ENCODE assay signal across 20 cellular contexts in the genomic region with DNA sequence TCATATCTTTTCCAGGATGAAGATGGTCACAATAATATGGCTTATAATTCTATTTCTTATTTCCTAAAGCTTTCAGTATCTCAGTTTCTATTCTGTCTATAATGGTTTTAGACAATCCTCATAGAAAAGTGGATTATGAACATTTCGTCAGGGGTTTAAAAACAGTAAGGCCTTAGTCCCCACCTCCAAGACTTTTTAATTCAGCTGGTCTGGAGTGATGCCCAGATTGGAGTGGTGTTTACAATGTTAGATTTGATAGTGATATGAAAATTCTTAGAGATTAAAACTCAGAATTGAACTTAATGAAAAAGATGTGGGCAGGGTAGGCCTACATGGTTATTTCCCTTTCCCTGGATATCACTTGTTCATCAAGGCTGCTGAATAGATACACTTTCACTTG.
DNase-seq lines count a peak whose midpoint lies in the region; ATAC-seq and TF ChIP-seq lines count a peak whose summit lies in the region.
"Had no signal": no experiment of that assay in that cellular context is flagged by ENCODE, and none has a peak within 500 bp of the region (broad histone marks: within the 10 kb centered on the region; RNA-seq: fewer than 3 reads in every experiment).

No MANE protein-coding gene starts in this region.

- no peak for ATAC-seq in GM19395 (IDR thresholded peaks at IDR 0.05; ENCODE audit: unreplicated experiment)
- ATAC-seq: CD8-positive, alpha-beta T cell; GM12878 had no signal

- DNase-seq in A673 (ENCODE audit: low spot score) (peak; percentile 65), astrocyte of the hippocampus (ENCODE audit: low read depth, low spot score) (peak; percentile 16), retinal pigment epithelial cell (ENCODE audit: low read depth) (peak; percentile 73), SKM-1 treated with dmso at 0.1 percent for 144 hours (lab: John Stamatoyannopoulos, UW; ENCODE audit: unreplicated experiment) (no peak)
- DNase-seq: 8988T; AML-193; Caco-2; Calu3; CD4-positive, alpha-beta T cell; CD8-positive, alpha-beta T cell; DMS153; DMS53; DMS79; DND-41; EL; GDM1 had no signal

- no peaks in the 10 kb centered on the region for H3K36me3 ChIP-seq in A673 (ENCODE audit: insufficient read depth, low read length, poor library complexity, severe bottlenecking)
- H3K36me3 ChIP-seq: BLaER1 treated with 17β-estradiol and CSF1 and Interleukin-3, amounts not matched to agents 10 nM and 100 nM had no signal

- BruUV-seq in A673 (replicated peaks; lab: Mats Ljungman, UMichigan), result no TSS peak

- no peak overlapping the region for H3K4me3 ChIP-seq in A673 (ENCODE audit: low read depth, low read length, poor library complexity, severe bottlenecking)
- no peak overlapping the region for H3K4me3 ChIP-seq in retinal pigment epithelial cell (ENCODE audit: low read length)
- H3K4me3 ChIP-seq: BLaER1 treated with 17β-estradiol and CSF1 and Interleukin-3, amounts not matched to agents 10 nM and 100 nM; GM12878 had no signal

- POLR2A ChIA-PET in A673 (lab: Charles Lee; ENCODE audit: low non-redundant PET), result no interaction called here

- intact Hi-C loops in A673 (cut with micrococcal nuclease; ENCODE audit: unreplicated experiment), result no loop called here

- peaks cover 27% of the 10 kb centered on the region for H3K4me1 ChIP-seq in A673 (ENCODE audit: insufficient read depth, low read length, poor library complexity, severe bottlenecking)
- H3K4me1 ChIP-seq: Caco-2 had no signal

- no peaks in the 10 kb centered on the region for H3K27me3 ChIP-seq in A673 (replicated peaks; ENCODE audit: insufficient read depth, low read depth, low read length, poor library complexity)
- H3K27me3 ChIP-seq: BLaER1 treated with 17β-estradiol and CSF1 and Interleukin-3, amounts not matched to agents 10 nM and 100 nM had no signal

- CTCF ChIA-PET in A673 (lab: Charles Lee), result no interaction called here

- TF ChIP-seq CTCF in A673 (conservative IDR thresholded peaks at IDR 0.05; ENCODE audit: low read depth, low read length) (no peak), retinal pigment epithelial cell (conservative IDR thresholded peaks at IDR 0.05; ENCODE audit: low read depth, low read length) (no peak)

- H3K9me3 ChIP-seq in A673 (ENCODE audit: low read depth, low read length, poor library complexity, severe bottlenecking), result no peaks in the 10 kb centered on the region
- H3K9me3 ChIP-seq: BLaER1 treated with 17β-estradiol and CSF1 and Interleukin-3, amounts not matched to agents 10 nM and 100 nM; Caco-2 had no signal

- peak overlapping the region; percentile 32 for H3K27ac ChIP-seq in A673 (ENCODE audit: low read depth, low read length, poor library complexity, severe bottlenecking)
- H3K27ac ChIP-seq: BLaER1 treated with 17β-estradiol and CSF1 and Interleukin-3, amounts not matched to agents 10 nM and 100 nM; C4-2B had no signal
